18 cellular contexts compared by ENCODE assay signal in the genomic region with DNA sequence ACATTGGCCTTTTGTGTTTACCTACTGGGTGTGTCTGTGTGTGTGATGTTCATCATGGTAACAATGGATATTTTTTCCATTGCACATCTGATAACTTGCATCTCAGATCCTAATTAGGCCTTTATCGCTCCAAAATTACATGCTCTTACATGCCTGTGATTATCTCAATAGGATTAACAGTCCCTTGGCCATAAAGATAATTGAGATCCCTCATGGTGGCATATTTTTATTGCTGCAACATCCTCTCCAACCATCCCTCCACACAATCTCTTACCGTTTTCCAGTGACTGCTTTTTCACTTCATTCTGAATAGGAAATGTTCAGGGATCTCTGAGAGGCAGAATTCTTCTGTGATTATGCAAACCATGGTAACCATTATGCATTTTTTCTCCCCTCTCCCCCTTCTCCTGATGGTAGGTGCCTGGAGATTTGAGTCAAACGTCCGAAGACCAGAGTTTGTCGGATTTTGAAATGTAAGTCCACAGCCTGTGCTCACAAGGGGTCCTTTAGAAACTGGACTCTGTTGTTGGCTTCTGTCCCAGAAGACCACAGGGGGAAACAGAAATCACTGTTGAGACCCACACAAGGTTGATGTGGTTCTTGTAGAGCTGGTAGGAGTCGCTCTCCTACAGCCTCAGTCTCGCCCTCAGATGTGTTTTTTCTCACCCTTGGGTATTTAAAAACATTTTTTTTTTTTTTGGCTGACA.
A peak's percentile ranks its signal among the peaks of the same experiment; 100 is the strongest.
DNase-seq lines count a peak whose midpoint lies in the region; ATAC-seq and TF ChIP-seq lines count a peak whose summit lies in the region.
"Had no signal": no experiment of that assay in that cellular context is flagged by ENCODE, and none has a peak within 500 bp of the region (broad histone marks: within the 10 kb centered on the region; RNA-seq: fewer than 3 reads in every experiment).

No MANE protein-coding gene starts in this region.

- H3K4me3 ChIP-seq in right cardiac atrium (ENCODE audit: low read length), result no peak overlapping the region
- H3K4me3 ChIP-seq: GM23248, K562, upper lobe of left lung had no signal

- H3K27ac ChIP-seq in right cardiac atrium (ENCODE audit: low read length), result no peak overlapping the region
- H3K27ac ChIP-seq: brain microvascular endothelial cell, GM23248, upper lobe of left lung had no signal

- H3K9me3 ChIP-seq in right cardiac atrium (ENCODE audit: control insufficient read depth, low read length), result no peaks in the 10 kb centered on the region
- H3K9me3 ChIP-seq: upper lobe of left lung had no signal

- DNase-seq in DMS153 treated with DMSO at 0.1 percent for 48 hours (lab: John Stamatoyannopoulos, UW; ENCODE audit: unreplicated experiment) (peak; percentile 61), NCI-H1436 (lab: John Stamatoyannopoulos, UW) (peak; percentile 74), NCI-H82 treated with DMSO at 0.1 percent for 48 hours (lab: John Stamatoyannopoulos, UW; ENCODE audit: unreplicated experiment) (peak; percentile 12), right cardiac atrium (no peak), NCI-H510A (lab: John Stamatoyannopoulos, UW) (no peak), natural killer cell (no peak)
- DNase-seq: activated CD4-positive, alpha-beta T cell treated with anti-CD3 and anti-CD28 coated beads for 4 hours; brain microvascular endothelial cell; CD8-positive, alpha-beta T cell; GM23248; head of caudate nucleus; nephron progenitor cell; stimulated activated CD4-positive, alpha-beta T cell treated with anti-CD3 and anti-CD28 coated beads, Interleukin-12 subunit alpha, Interleukin-12 subunit beta, amount 100 ng/mL, for 4 hours; upper lobe of left lung had no signal

- H3K36me3 Mint-ChIP-seq in natural killer cell, result no peaks in the 10 kb centered on the region
- H3K36me3 Mint-ChIP-seq: activated naive CD4-positive, alpha-beta T cell treated with anti-CD3 and anti-CD28 coated beads, Interleukin-2, amount 50 U/mL, for 72 hours had no signal

- H3K27ac Mint-ChIP-seq in natural killer cell, result no peak overlapping the region
- H3K27ac Mint-ChIP-seq: activated naive CD4-positive, alpha-beta T cell treated with anti-CD3 and anti-CD28 coated beads, Interleukin-2, amount 50 U/mL, for 72 hours; CD8-positive, alpha-beta T cell; nephron progenitor cell had no signal

- H3K4me1 Mint-ChIP-seq in natural killer cell, result peaks cover 0 to 4% of the 10 kb centered on the region in 2 donors

- 72% methylated on average over 7 of the region's 7 CpGs for WGBS in right cardiac atrium

- intact Hi-C loops in right cardiac atrium (cut with DNase I), result no loop called here
- intact Hi-C loops in natural killer cell (cut with micrococcal nuclease), result no loop called here

- no peaks in the 10 kb centered on the region for H3K27me3 ChIP-seq in right cardiac atrium (ENCODE audit: control insufficient read depth, insufficient read depth)
- H3K27me3 ChIP-seq: brain microvascular endothelial cell, upper lobe of left lung had no signal

- TF ChIP-seq CTCF in natural killer cell (IDR thresholded peaks at IDR 0.05), result no peak

- H3K4me1 ChIP-seq in right cardiac atrium (ENCODE audit: control insufficient read depth, insufficient read depth, low read length), result no peaks in the 10 kb centered on the region
- H3K4me1 ChIP-seq: upper lobe of left lung had no signal

- no peaks in the 10 kb centered on the region for H3K27me3 Mint-ChIP-seq in natural killer cell (ENCODE audit: low read depth in 2 of 2)

- no peak overlapping the region for H3K4me3 Mint-ChIP-seq in natural killer cell
- H3K4me3 Mint-ChIP-seq: CD8-positive, alpha-beta T cell; nephron progenitor cell had no signal

- ATAC-seq in right cardiac atrium, result peak; percentile 65
- no peak for ATAC-seq in natural killer cell
- ATAC-seq in HG02763 (IDR thresholded peaks at IDR 0.05; ENCODE audit: unreplicated experiment), result no peak
- ATAC-seq in HG03432 (IDR thresholded peaks at IDR 0.05; ENCODE audit: unreplicated experiment), result no peak
- ATAC-seq: activated naive CD4-positive, alpha-beta T cell treated with anti-CD3 and anti-CD28 coated beads, Interleukin-2, amount 50 U/mL, for 72 hours; CD8-positive, alpha-beta T cell; K562 had no signal

- H3K9me3 Mint-ChIP-seq in natural killer cell, result no peaks in the 10 kb centered on the region
- H3K9me3 Mint-ChIP-seq: activated naive CD4-positive, alpha-beta T cell treated with anti-CD3 and anti-CD28 coated beads, Interleukin-2, amount 50 U/mL, for 72 hours; CD8-positive, alpha-beta T cell had no signal

Comparison
In these comparisons a context has a peak if more than half of its experiments do, and no peak if none do; other contexts are left out.
1. DNase-seq: peak in DMS153 treated with DMSO at 0.1 percent for 48 hours (single experiment), NCI-H1436 (single experiment) and NCI-H82 treated with DMSO at 0.1 percent for 48 hours (single experiment); none in right cardiac atrium (0 of 3), NCI-H510A (single experiment) and natural killer cell (single experiment).
2. ATAC-seq: peak in right cardiac atrium (2 of 2); none in natural killer cell (0 of 3), HG02763 (single experiment) and HG03432 (single experiment).